Comparison of ENCODE assay signal across 12 cellular contexts in the genomic region with DNA sequence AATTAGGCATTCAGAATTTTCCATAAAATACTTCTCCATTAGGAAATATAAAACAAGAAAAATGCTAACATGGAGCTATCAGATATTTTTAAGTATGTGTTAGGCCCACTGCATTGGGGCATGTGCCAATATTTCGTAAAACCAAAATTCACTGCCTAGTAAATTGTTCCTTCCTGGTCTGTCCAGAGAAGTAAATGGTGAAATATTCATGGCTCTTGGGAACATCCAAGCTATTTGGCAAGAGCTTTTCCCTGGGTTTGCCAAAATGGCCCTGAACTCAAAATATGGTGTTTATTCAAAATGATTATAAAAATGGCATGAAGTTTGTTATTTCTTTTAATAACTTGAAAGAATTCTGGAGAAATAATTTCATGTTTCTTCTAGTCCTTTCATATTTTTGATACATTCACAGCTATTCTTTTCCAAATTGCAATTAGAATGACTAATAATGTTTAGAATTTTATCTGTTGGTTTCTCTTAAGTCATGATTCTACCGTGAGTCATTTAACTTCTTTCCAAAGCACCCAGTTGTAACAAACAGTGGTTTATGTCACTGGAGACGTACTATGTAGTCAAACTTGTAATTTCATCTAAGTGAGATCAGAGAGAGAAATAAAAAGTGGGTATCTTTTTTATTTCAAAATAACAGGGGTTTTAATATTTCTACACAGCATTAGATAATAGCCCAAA. TPM values are rescaled to one million over a fixed set of nuclear protein-coding genes. Genes with fewer than 3 reads are reported as not detected.
DNase-seq lines count a peak whose midpoint lies in the region; ATAC-seq, FAIRE-seq and TF ChIP-seq lines count a peak whose summit lies in the region.
"Had no signal": no experiment of that assay in that cellular context is flagged by ENCODE, and none has a peak within 500 bp of the region (broad histone marks: within the 10 kb centered on the region; RNA-seq: fewer than 3 reads in every experiment).

No MANE protein-coding gene starts in this region.

- no peak overlapping the region for H2BK15ac ChIP-seq in IMR-90 (ENCODE audit: low read depth, low read length)

- FAIRE-seq in endothelial cell of umbilical vein (lab: Jason Lieb, UNC): peak; percentile 28

- H4K8ac ChIP-seq in IMR-90 (ENCODE audit: low read depth in 2 of 2, low read length in 2 of 2): no peak overlapping the region

- H3K79me1 ChIP-seq in IMR-90 (ENCODE audit: low read depth in 1 of 2, low read length in 2 of 2): no peaks in the 10 kb centered on the region

- H3K36me3 ChIP-seq in ACC112 (ENCODE audit: insufficient read depth, low read length) (no peaks in the 10 kb centered on the region), IMR-90 (ENCODE audit: control insufficient read depth, insufficient read depth, low read length) (no peaks in the 10 kb centered on the region), endothelial cell of umbilical vein (ENCODE audit: control insufficient read depth in 2 of 2, extremely low read depth in 1 of 2, insufficient read depth in 2 of 2, low read length in 2 of 2) (no peaks in the 10 kb centered on the region)
- H3K36me3 ChIP-seq: SJSA1 had no signal

- H3K79me2 ChIP-seq in ACC112 (ENCODE audit: control insufficient read depth, insufficient read depth, low read length, unreplicated experiment) (no peaks in the 10 kb centered on the region), endothelial cell of umbilical vein (ENCODE audit: control insufficient read depth, insufficient read depth, low read length) (no peaks in the 10 kb centered on the region)

- H2BK120ac ChIP-seq in IMR-90 (ENCODE audit: low read depth, low read length): no peak overlapping the region

- H2AFZ ChIP-seq in ACC112 (ENCODE audit: low read length, unreplicated experiment) (no peak overlapping the region), IMR-90 (replicated peaks; ENCODE audit: low read length, poor library complexity) (no peak overlapping the region), endothelial cell of umbilical vein (ENCODE audit: low read depth, low read length) (no peak overlapping the region)

- dilution Hi-C loops in IMR-90 (cut with HindIII; ENCODE audit: low sequenced_read_pairs, unreplicated experiment) (no loop called here), endothelial cell of umbilical vein (cut with MboI; ENCODE audit: extremely low pct_ligation_motif_present, low sequenced_read_pairs) (no loop called here)

- H3K4me3 ChIP-seq in ACC112 (ENCODE audit: low read depth, low read length) (peak overlapping the region; percentile 10; the same call in 1 of the 2 replicates), IMR-90 (ENCODE audit: insufficient read depth, low read depth, low read length) (no peak overlapping the region), endothelial cell of umbilical vein (replicated peaks in 1 of 3; ENCODE audit: insufficient read depth in 1 of 3, low read depth in 1 of 3, low read length in 3 of 3) (no peak overlapping the region)
- H3K4me3 ChIP-seq: SJSA1 had no signal

- H3K4me1 ChIP-seq in ACC112 (ENCODE audit: control insufficient read depth, insufficient read depth, low read length, unreplicated experiment): peaks cover 45% of the 10 kb centered on the region
- H3K4me1 ChIP-seq in IMR-90 (ENCODE audit: control insufficient read depth, insufficient read depth, low read length): no peaks in the 10 kb centered on the region
- peaks cover 35% of the 10 kb centered on the region for H3K4me1 ChIP-seq in endothelial cell of umbilical vein (ENCODE audit: control insufficient read depth, extremely low read depth, insufficient read depth, low read length)

- H3K14ac ChIP-seq in IMR-90 (replicated peaks; ENCODE audit: low read depth, low read length): no peak overlapping the region

- H4K5ac ChIP-seq in IMR-90 (ENCODE audit: low read depth, low read length): no peak overlapping the region

- no peak for TF ChIP-seq RAD21 in IMR-90 (IDR thresholded peaks at IDR 0.05; ENCODE audit: low read length)

- peak; percentile 93 for ATAC-seq in IMR-90 (ENCODE audit: low read depth)
- ATAC-seq in GM21576 (IDR thresholded peaks at IDR 0.05; ENCODE audit: unreplicated experiment): no peak
- ATAC-seq in HG03432 (IDR thresholded peaks at IDR 0.05; ENCODE audit: unreplicated experiment): no peak
- ATAC-seq: CD8-positive, alpha-beta T cell; naive thymus-derived CD8-positive, alpha-beta T cell had no signal

- BruUV-seq in IMR-90 (replicated peaks; lab: Mats Ljungman, UMichigan) (no TSS peak), endothelial cell of umbilical vein (replicated peaks; lab: Mats Ljungman, UMichigan) (no TSS peak)

- no peak overlapping the region for H3K9ac ChIP-seq in IMR-90 (ENCODE audit: low read depth, low read length)
- no peak overlapping the region for H3K9ac ChIP-seq in endothelial cell of umbilical vein (replicated peaks; ENCODE audit: extremely low read depth, insufficient read depth, low read length)

- TF ChIP-seq POLR2A in IMR-90 (IDR thresholded peaks at IDR 0.05; ENCODE audit: low read depth, low read length): no peak
- no peak for TF ChIP-seq POLR2A in endothelial cell of umbilical vein (IDR thresholded peaks at IDR 0.05; ENCODE audit: low read depth, low read length)

- H2AK9ac ChIP-seq in IMR-90 (replicated peaks; ENCODE audit: low read depth, low read length, poor library complexity): no peak overlapping the region

- H2BK20ac ChIP-seq in IMR-90 (ENCODE audit: low read depth, low read length): peak overlapping the region; percentile 3; the same call in 1 of the 2 replicates

- intact Hi-C loops in IMR-90 (cut with micrococcal nuclease): loop anchor here (1.0 kb wide), 1 partner anchor 25 kb away; no protein-coding TSS in a partner anchor
- intact Hi-C loops in endothelial cell of umbilical vein (cut with micrococcal nuclease): no loop called here

- H3K9me1 ChIP-seq in IMR-90 (ENCODE audit: insufficient read depth, low read length): no peaks in the 10 kb centered on the region
- no peaks in the 10 kb centered on the region for H3K9me1 ChIP-seq in endothelial cell of umbilical vein (replicated peaks; ENCODE audit: control insufficient read depth, extremely low read depth, insufficient read depth, low read length)

- no CpG with 5 or more reads among the region's 3 CpGs for WGBS in IMR-90 (ENCODE audit: extremely low coverage in 2 of 2, insufficient read length in 1 of 2), 2 experiments

- in situ Hi-C loops in IMR-90 (cut with MboI; ENCODE audit: low sequenced_read_pairs): no loop called here

- H3K9me3 ChIP-seq in IMR-90 (ENCODE audit: control insufficient read depth, insufficient read depth, low read length) (no peaks in the 10 kb centered on the region), endothelial cell of umbilical vein (replicated peaks; ENCODE audit: control insufficient read depth, insufficient read depth, low read length) (no peaks in the 10 kb centered on the region)
- H3K9me3 ChIP-seq: SJSA1 had no signal

- H3K56ac ChIP-seq in IMR-90 (ENCODE audit: extremely low read depth, insufficient read depth, low read length): no peak overlapping the region

- H2AK5ac ChIP-seq in IMR-90 (ENCODE audit: low read depth, low read length): no peak overlapping the region

- no peak overlapping the region for H4K91ac ChIP-seq in IMR-90 (ENCODE audit: insufficient read depth, low read depth, low read length)

- no peak overlapping the region for H3K4me2 ChIP-seq in IMR-90 (ENCODE audit: low read depth, low read length)
- H3K4me2 ChIP-seq in endothelial cell of umbilical vein (ENCODE audit: insufficient read depth, low read length): peak overlapping the region; percentile 35

- H3K4ac ChIP-seq in IMR-90 (ENCODE audit: low read depth, low read length): no peak overlapping the region

- no peaks in the 10 kb centered on the region for H4K20me1 ChIP-seq in IMR-90 (ENCODE audit: insufficient read depth, low read length)
- H4K20me1 ChIP-seq in endothelial cell of umbilical vein (replicated peaks; ENCODE audit: control insufficient read depth, extremely low read depth, insufficient read depth, low read length): no peaks in the 10 kb centered on the region

- H3K27me3 ChIP-seq in ACC112 (ENCODE audit: insufficient read depth, low read length) (no peaks in the 10 kb centered on the region), IMR-90 (ENCODE audit: control insufficient read depth, insufficient read depth, low read length) (no peaks in the 10 kb centered on the region; the same call in 1 of the 2 replicates), endothelial cell of umbilical vein (ENCODE audit: control insufficient read depth in 2 of 2, insufficient read depth in 2 of 2, low read length in 2 of 2) (no peaks in the 10 kb centered on the region)
- H3K27me3 ChIP-seq: SJSA1 had no signal

- peak; percentile 89 for DNase-seq in IMR-90
- DNase-seq in endothelial cell of umbilical vein (ENCODE audit: low read depth, low spot score): peak; percentile 53
- DNase-seq in myocyte (ENCODE audit: low read depth): peak; percentile 52
- DNase-seq in GM20000 (ENCODE audit: low spot score): no peak
- no peak for DNase-seq in NAMALWA (ENCODE audit: low spot score)
- DNase-seq: CD8-positive, alpha-beta T cell; naive thymus-derived CD8-positive, alpha-beta T cell; NCI-H1105 had no signal

- no peak overlapping the region for H3K23ac ChIP-seq in IMR-90 (ENCODE audit: low read depth, low read length)

- H3K18ac ChIP-seq in IMR-90 (ENCODE audit: low read depth, low read length): no peak overlapping the region

- CTCF ChIA-PET in IMR-90 (lab: Yijun Ruan, JAX) (interaction anchor here (0.8 to 1.1 kb wide), 2 partner anchors 9 to 35 kb away, joined by 3 read pairs; no protein-coding TSS in a partner anchor), endothelial cell of umbilical vein (lab: Charles Lee) (interaction anchor here (0.9 to 2.4 kb wide), 6 partner anchors 18 to 1277 kb away, joined by 3 to 8 read pairs (median 5); a partner anchor contains a TSS)

- POLR2A ChIA-PET in IMR-90 (lab: Charles Lee; ENCODE audit: unreplicated experiment): interaction anchor here (0.6 kb wide), 1 partner anchor 347 kb away, joined by 4 read pairs; no protein-coding TSS in a partner anchor
- POLR2A ChIA-PET in endothelial cell of umbilical vein (lab: Charles Lee): interaction anchor here (1.6 kb wide), 1 partner anchor 26 kb away, joined by 6 read pairs; a partner anchor contains a TSS

- TF ChIP-seq CTCF in IMR-90 (conservative IDR thresholded peaks at IDR 0.05; ENCODE audit: low read depth, low read length): no peak
- TF ChIP-seq CTCF in endothelial cell of umbilical vein (IDR thresholded peaks at IDR 0.05; ENCODE audit: extremely low read depth in 1 of 2, insufficient read depth in 1 of 2, low read depth in 1 of 2, low read length in 2 of 2): no peak
- TF ChIP-seq CTCF in GM20000 (IDR thresholded peaks at IDR 0.05; ENCODE audit: extremely low read depth, missing control alignments): no peak

- H3K27ac ChIP-seq in ACC112 (ENCODE audit: low read depth, low read length) (peak overlapping the region; percentile 84), IMR-90 (ENCODE audit: insufficient read depth, low read length) (no peak overlapping the region), endothelial cell of umbilical vein (ENCODE audit: insufficient read depth, low read depth, low read length) (peak overlapping the region; percentile 52)
- H3K27ac ChIP-seq: SJSA1 had no signal

- H2BK5ac ChIP-seq in IMR-90 (ENCODE audit: low read depth, low read length, poor library complexity, severe bottlenecking): peak overlapping the region; percentile 11

RNA-seq across cellular contexts. Expression of a gene that starts 25.7 kb away (rescaled TPM):
- 5.2 and 6.9 TPM in 2 replicates for total RNA-seq in IMR-90 (2012; rRNA removed)
- polyA plus RNA-seq in IMR-90 (2012; rRNA removed): 3.2 and 3.6 TPM in 2 replicates
- polyA plus RNA-seq in IMR-90 (2012; cell fraction: cytosol; rRNA removed): 1.8 TPM in 2 replicates
- 3.1 and 11.2 TPM in 2 replicates for polyA plus RNA-seq in IMR-90 (2012; cell fraction: nucleus; rRNA removed; ENCODE audit: low replicate concordance)
- total RNA-seq in endothelial cell of umbilical vein: 5.4 and 7.0 TPM in 2 replicates
- polyA plus RNA-seq in endothelial cell of umbilical vein: 5.2 and 5.3 TPM in 2 replicates
- 3.3 and 4.0 TPM in 2 replicates for polyA plus RNA-seq in endothelial cell of umbilical vein (2011; cell fraction: cytosol; rRNA removed)
- 8.8 and 10.5 TPM in 2 replicates for polyA plus RNA-seq in endothelial cell of umbilical vein (2011; cell fraction: nucleus; rRNA removed)
- polyA plus RNA-seq in endothelial cell of umbilical vein (2012): 4.1 and 5.6 TPM in 2 replicates
- polyA minus RNA-seq in endothelial cell of umbilical vein: 13.5 and 13.9 TPM in 2 replicates
- 24.2 TPM for polyA minus RNA-seq in endothelial cell of umbilical vein (2011; cell fraction: cytosol; rRNA and poly(A)+ RNA removed)
- 9.4 and 14.5 TPM in 2 replicates for polyA minus RNA-seq in endothelial cell of umbilical vein (2011; cell fraction: nucleus; rRNA and poly(A)+ RNA removed)
- total RNA-seq in myocyte: 11.2 and 14.6 TPM in 2 replicates
- 3.2 TPM for polyA plus RNA-seq in myocyte (2012)

Comparison
In these comparisons a context has a peak if more than half of its experiments do, and no peak if none do; other contexts are left out.
1. DNase-seq: peak in IMR-90 (single experiment), endothelial cell of umbilical vein (single experiment) and myocyte (single experiment); none in GM20000 (single experiment) and NAMALWA (single experiment).